In genomic region chr22:43956383-43956782, GRCh38 we compare ENCODE assay signal across 9 cellular contexts. TPM values are rescaled to one million over a fixed set of nuclear protein-coding genes. Genes with fewer than 3 reads are reported as not detected.
A peak's percentile ranks its signal among the peaks of the same experiment; 100 is the strongest.
DNase-seq lines count a peak whose midpoint lies in the region; TF ChIP-seq lines count a peak whose summit lies in the region.
"Had no signal": no experiment of that assay in that cellular context is flagged by ENCODE, and none has a peak within 500 bp of the region (broad histone marks: within the 10 kb centered on the region; RNA-seq: fewer than 3 reads in every experiment).

No MANE protein-coding gene starts in this region.

- H3K9me3 Mint-ChIP-seq in activated CD4-positive, alpha-beta T cell treated with anti-CD3 and anti-CD28 coated beads, Interleukin-2, amount 10 ng/mL, durations not matched to agents 7 days and 5 days = no peaks in the 10 kb centered on the region
- H3K9me3 Mint-ChIP-seq in activated T-helper 2 cell treated with anti-CD3 and anti-CD28 coated beads, Interferon-gamma antibody, Interleukin-2, Interleukin-4, amounts not matched to agents 10 μg/mL and 5 μg/mL and 100 μg/mL, durations not matched to agents 14 hours and 24 hours and 36 hours = no peaks in the 10 kb centered on the region

- TF ChIP-seq POLR2A in suprapubic skin (IDR thresholded peaks at IDR 0.05) = no peak

- TF ChIP-seq CTCF in suprapubic skin (IDR thresholded peaks at IDR 0.05) = no peak

- H3K4me3 ChIP-seq in iPS-20b (ENCODE audit: low read length) (peak overlapping the region; percentile 96), suprapubic skin (peak overlapping the region; percentile 80)

- WGBS in suprapubic skin = 79% methylated on average over 8 of the region's 8 CpGs

- peak overlapping the region; percentile 92 for H3K9ac ChIP-seq in iPS-20b (ENCODE audit: low read depth, low read length)

- no peak for TF ChIP-seq EP300 in suprapubic skin (IDR thresholded peaks at IDR 0.05)

- no peak for DNase-seq in activated CD4-positive, alpha-beta T cell treated with anti-CD3 and anti-CD28 coated beads, Interleukin-2, amount 10 ng/mL, durations not matched to agents 7 days and 5 days
- no peak for DNase-seq in activated CD4-positive, alpha-beta T cell treated with anti-CD3 and anti-CD28 coated beads for 48 hours
- no peak for DNase-seq in activated T-helper 2 cell treated with anti-CD3 and anti-CD28 coated beads, Interferon-gamma antibody, Interleukin-2, Interleukin-4, amounts not matched to agents 10 μg/mL and 5 μg/mL and 100 μg/mL, durations not matched to agents 14 hours and 24 hours and 36 hours (ENCODE audit: low spot score)
- DNase-seq in suprapubic skin (ENCODE audit: low spot score in 2 of 2) (no peak), COLO668 (lab: John Stamatoyannopoulos, UW; ENCODE audit: unreplicated experiment) (no peak), NCI-H524 treated with DMSO at 0.1 percent for 48 hours (lab: John Stamatoyannopoulos, UW) (no peak)
- no peak for DNase-seq in stimulated activated CD4-positive, alpha-beta T cell treated with anti-CD3 and anti-CD28 coated beads, Interleukin-2, amount 100 ng/mL, for 48 hours
- DNase-seq: T1000 had no signal

- no peaks in the 10 kb centered on the region for H3K9me3 ChIP-seq in iPS-20b (ENCODE audit: insufficient read depth, low read depth, low read length)
- no peaks in the 10 kb centered on the region for H3K9me3 ChIP-seq in suprapubic skin

- no peaks in the 10 kb centered on the region for H3K27me3 Mint-ChIP-seq in activated CD4-positive, alpha-beta T cell treated with anti-CD3 and anti-CD28 coated beads, Interleukin-2, amount 10 ng/mL, durations not matched to agents 7 days and 5 days
- H3K27me3 Mint-ChIP-seq in activated T-helper 2 cell treated with anti-CD3 and anti-CD28 coated beads, Interferon-gamma antibody, Interleukin-2, Interleukin-4, amounts not matched to agents 10 μg/mL and 5 μg/mL and 100 μg/mL, durations not matched to agents 14 hours and 24 hours and 36 hours (ENCODE audit: low read depth) = no peaks in the 10 kb centered on the region

- peaks cover 12% of the 10 kb centered on the region for H3K36me3 Mint-ChIP-seq in activated CD4-positive, alpha-beta T cell treated with anti-CD3 and anti-CD28 coated beads, Interleukin-2, amount 10 ng/mL, durations not matched to agents 7 days and 5 days (ENCODE audit: low read depth)
- H3K36me3 Mint-ChIP-seq in activated T-helper 2 cell treated with anti-CD3 and anti-CD28 coated beads, Interferon-gamma antibody, Interleukin-2, Interleukin-4, amounts not matched to agents 10 μg/mL and 5 μg/mL and 100 μg/mL, durations not matched to agents 14 hours and 24 hours and 36 hours (ENCODE audit: low read depth) = no peaks in the 10 kb centered on the region

- H3K27ac ChIP-seq in iPS-20b (ENCODE audit: low read length) = no peak overlapping the region
- H3K27ac ChIP-seq in suprapubic skin = no peak overlapping the region

- intact Hi-C loops in activated T-helper 2 cell treated with anti-CD3 and anti-CD28 coated beads, Interferon-gamma antibody, Interleukin-2, Interleukin-4, amounts not matched to agents 10 μg/mL and 5 μg/mL and 100 μg/mL, durations not matched to agents 14 hours and 24 hours and 36 hours (cut with micrococcal nuclease) = loop anchor here (10.0 kb wide), 1 partner anchor 68 kb away; the partner anchor contains the start of gene PARVB

- H3K27ac Mint-ChIP-seq in activated CD4-positive, alpha-beta T cell treated with anti-CD3 and anti-CD28 coated beads, Interleukin-2, amount 10 ng/mL, durations not matched to agents 7 days and 5 days = peak overlapping the region; percentile 98
- peak overlapping the region; percentile 90 for H3K27ac Mint-ChIP-seq in activated T-helper 2 cell treated with anti-CD3 and anti-CD28 coated beads, Interferon-gamma antibody, Interleukin-2, Interleukin-4, amounts not matched to agents 10 μg/mL and 5 μg/mL and 100 μg/mL, durations not matched to agents 14 hours and 24 hours and 36 hours

- H3K36me3 ChIP-seq in iPS-20b (ENCODE audit: insufficient read depth, low read depth, low read length) (no peaks in the 10 kb centered on the region), suprapubic skin (no peaks in the 10 kb centered on the region)

- peaks cover 13% of the 10 kb centered on the region; the same call in 1 of the 2 replicates for H3K4me1 ChIP-seq in iPS-20b (ENCODE audit: insufficient read depth, low read length)
- H3K4me1 ChIP-seq in suprapubic skin = peaks cover 25% of the 10 kb centered on the region

- H3K27me3 ChIP-seq in iPS-20b (ENCODE audit: insufficient read depth, low read length) = no peaks in the 10 kb centered on the region
- H3K27me3 ChIP-seq in suprapubic skin = peaks cover 4% of the 10 kb centered on the region

- POLR2A ChIA-PET in activated CD4-positive, alpha-beta T cell treated with anti-CD3 and anti-CD28 coated beads, Interleukin-2, amount 10 ng/mL, durations not matched to agents 7 days and 5 days (lab: Charles Lee) = no interaction called here

- peaks cover 38% of the 10 kb centered on the region for H3K4me1 Mint-ChIP-seq in activated CD4-positive, alpha-beta T cell treated with anti-CD3 and anti-CD28 coated beads, Interleukin-2, amount 10 ng/mL, durations not matched to agents 7 days and 5 days
- peaks cover 21% of the 10 kb centered on the region for H3K4me1 Mint-ChIP-seq in activated T-helper 2 cell treated with anti-CD3 and anti-CD28 coated beads, Interferon-gamma antibody, Interleukin-2, Interleukin-4, amounts not matched to agents 10 μg/mL and 5 μg/mL and 100 μg/mL, durations not matched to agents 14 hours and 24 hours and 36 hours (ENCODE audit: low read depth)

- CTCF ChIA-PET in activated CD4-positive, alpha-beta T cell treated with anti-CD3 and anti-CD28 coated beads, Interleukin-2, amount 10 ng/mL, durations not matched to agents 7 days and 5 days (lab: Charles Lee) = no interaction called here

- H3K4me3 Mint-ChIP-seq in activated CD4-positive, alpha-beta T cell treated with anti-CD3 and anti-CD28 coated beads, Interleukin-2, amount 10 ng/mL, durations not matched to agents 7 days and 5 days = peak overlapping the region; percentile 100
- H3K4me3 Mint-ChIP-seq in activated T-helper 2 cell treated with anti-CD3 and anti-CD28 coated beads, Interferon-gamma antibody, Interleukin-2, Interleukin-4, amounts not matched to agents 10 μg/mL and 5 μg/mL and 100 μg/mL, durations not matched to agents 14 hours and 24 hours and 36 hours (ENCODE audit: low read depth) = peak overlapping the region; percentile 98

RNA-seq across cellular contexts. Expression of gene SAMM50, which starts 1.1 kb away (rescaled TPM):
- 10 to 100 TPM; 46.8 to 50.9 TPM for total RNA-seq in activated CD4-positive, alpha-beta T cell treated with anti-CD3 and anti-CD28 coated beads, Interleukin-2, amount 10 ng/mL, durations not matched to agents 7 days and 5 days
- 58.6 and 59.0 TPM in 2 replicates for total RNA-seq in activated T-helper 2 cell treated with anti-CD3 and anti-CD28 coated beads, Interferon-gamma antibody, Interleukin-2, Interleukin-4, amounts not matched to agents 10 μg/mL and 5 μg/mL and 100 μg/mL, durations not matched to agents 14 hours and 24 hours and 36 hours
- 10 to 100 TPM; 32.1 to 41.1 (median 33.8) TPM for total RNA-seq in suprapubic skin

RNA-seq across cellular contexts. Expression of gene PNPLA3, which starts 32.8 kb away (rescaled TPM):
- total RNA-seq in activated CD4-positive, alpha-beta T cell treated with anti-CD3 and anti-CD28 coated beads, Interleukin-2, amount 10 ng/mL, durations not matched to agents 7 days and 5 days = not detected
- total RNA-seq in activated T-helper 2 cell treated with anti-CD3 and anti-CD28 coated beads, Interferon-gamma antibody, Interleukin-2, Interleukin-4, amounts not matched to agents 10 μg/mL and 5 μg/mL and 100 μg/mL, durations not matched to agents 14 hours and 24 hours and 36 hours = 1.3 and 1.7 TPM in 2 replicates
- 10 to 100 TPM in 3 of 4 donors, 1 to 10 TPM in 1; 7.0 to 23.7 (median 11.6) TPM for total RNA-seq in suprapubic skin
